ENCODE assay signal across 8 cellular contexts in genomic region chrX:154734101-154734781, GRCh38. TPM values are rescaled to one million over a fixed set of nuclear protein-coding genes. Genes with fewer than 3 reads are reported as not detected.
DNase-seq lines count a peak whose midpoint lies in the region; ATAC-seq, FAIRE-seq and TF ChIP-seq lines count a peak whose summit lies in the region.

No MANE protein-coding gene starts in this region.

- no TSS peak for BruUV-seq in endothelial cell of umbilical vein (replicated peaks; lab: Mats Ljungman, UMichigan)

- FAIRE-seq in endothelial cell of umbilical vein (lab: Jason Lieb, UNC), result peak; percentile 28
- FAIRE-seq in pancreas (lab: Jason Lieb, UNC), result no peak

- H3K27ac ChIP-seq in SJSA1, result peak overlapping the region; percentile 63
- H3K27ac ChIP-seq in endothelial cell of umbilical vein (ENCODE audit: insufficient read depth, low read depth, low read length), result peak overlapping the region; percentile 93
- H3K27ac ChIP-seq in pancreas, result peak overlapping the region in 2 of 4 donors; percentile 38 to 46

- H3K9ac ChIP-seq in endothelial cell of umbilical vein (replicated peaks; ENCODE audit: extremely low read depth, insufficient read depth, low read length), result peak overlapping the region; percentile 59

- DNase-seq in SJSA1 (ENCODE audit: low read depth in 1 of 2, low spot score in 2 of 2), result peak; percentile 44 to 57
- DNase-seq in endothelial cell of umbilical vein (ENCODE audit: low read depth, low spot score), result peak; percentile 73
- no peak for DNase-seq in pancreas
- no peak for DNase-seq in NCI-H128 (lab: John Stamatoyannopoulos, UW; ENCODE audit: unreplicated experiment)
- DNase-seq in stimulated activated CD4-positive, alpha-beta T cell treated with anti-CD3 and anti-CD28 coated beads, Interleukin-4, amount 100 ng/mL, for 4 hours, result no peak
- DNase-seq in stimulated activated CD4-positive, alpha-beta T cell treated with anti-CD3 and anti-CD28 coated beads, Interleukin-4, amount 100 ng/mL, for 1 hour, result no peak
- DNase-seq in stimulated activated CD4-positive, alpha-beta T cell treated with anti-CD3 and anti-CD28 coated beads, Interleukin-4, amount 100 ng/mL, for 24 hours, result no peak

- no peak for TF ChIP-seq CTCF in endothelial cell of umbilical vein (IDR thresholded peaks at IDR 0.05; ENCODE audit: extremely low read depth in 1 of 2, insufficient read depth in 1 of 2, low read depth in 1 of 2, low read length in 2 of 2)
- TF ChIP-seq CTCF in pancreas (IDR thresholded peaks at IDR 0.05), result no peak

- peak overlapping the region; percentile 56 for H3K4me2 ChIP-seq in endothelial cell of umbilical vein (ENCODE audit: insufficient read depth, low read length)

- no peak overlapping the region for H3K4me3 ChIP-seq in SJSA1
- no peak overlapping the region for H3K4me3 ChIP-seq in endothelial cell of umbilical vein (replicated peaks in 1 of 3; ENCODE audit: insufficient read depth in 1 of 3, low read depth in 1 of 3, low read length in 3 of 3)
- no peak overlapping the region for H3K4me3 ChIP-seq in pancreas

- H3K79me2 ChIP-seq in endothelial cell of umbilical vein (ENCODE audit: control insufficient read depth, insufficient read depth, low read length), result no peaks in the 10 kb centered on the region

- POLR2A ChIA-PET in endothelial cell of umbilical vein (lab: Charles Lee), result no interaction called here

- H3K36me3 ChIP-seq in SJSA1, result no peaks in the 10 kb centered on the region
- no peaks in the 10 kb centered on the region for H3K36me3 ChIP-seq in endothelial cell of umbilical vein (ENCODE audit: control insufficient read depth in 2 of 2, extremely low read depth in 1 of 2, insufficient read depth in 2 of 2, low read length in 2 of 2)
- H3K36me3 ChIP-seq in pancreas, result no peaks in the 10 kb centered on the region

- H3K4me1 ChIP-seq in SJSA1 (replicated peaks) (peaks cover 82% of the 10 kb centered on the region), endothelial cell of umbilical vein (ENCODE audit: control insufficient read depth, extremely low read depth, insufficient read depth, low read length) (peaks cover 90% of the 10 kb centered on the region), pancreas (peaks cover 0 to 5% (median 0%) of the 10 kb centered on the region in 3 donors)

- dilution Hi-C loops in endothelial cell of umbilical vein (cut with MboI; ENCODE audit: extremely low pct_ligation_motif_present, low sequenced_read_pairs), result no loop called here

- CTCF ChIA-PET in endothelial cell of umbilical vein (lab: Charles Lee), result interaction anchor here (2.2 kb wide), 1 partner anchor 15 kb away, joined by 12 read pairs; no protein-coding TSS in a partner anchor

- ATAC-seq in GM21576 (IDR thresholded peaks at IDR 0.05; ENCODE audit: unreplicated experiment), result peak; percentile 57
- peak in 3 of 4 donors; percentile 20 to 66 (median 58) for ATAC-seq in pancreas

- intact Hi-C loops in endothelial cell of umbilical vein (cut with micrococcal nuclease) (loop anchor here (2.0 kb wide), 1 partner anchor 15 kb away; no protein-coding TSS in a partner anchor), pancreas (cut with DNase I) (no loop called here)

- H3K27me3 ChIP-seq in SJSA1 (replicated peaks) (no peaks in the 10 kb centered on the region), endothelial cell of umbilical vein (ENCODE audit: control insufficient read depth in 2 of 2, insufficient read depth in 2 of 2, low read length in 2 of 2) (no peaks in the 10 kb centered on the region), pancreas (no peaks in the 10 kb centered on the region)

- peak overlapping the region; percentile 79 for H2AFZ ChIP-seq in endothelial cell of umbilical vein (ENCODE audit: low read depth, low read length)

- no peaks in the 10 kb centered on the region for H3K9me1 ChIP-seq in endothelial cell of umbilical vein (replicated peaks; ENCODE audit: control insufficient read depth, extremely low read depth, insufficient read depth, low read length)

- H3K9me3 ChIP-seq in SJSA1 (replicated peaks) (no peaks in the 10 kb centered on the region), endothelial cell of umbilical vein (replicated peaks; ENCODE audit: control insufficient read depth, insufficient read depth, low read length) (no peaks in the 10 kb centered on the region), pancreas (no peaks in the 10 kb centered on the region)

- 57 to 58% methylated on average over 8 of the region's 8 CpGs for WGBS in pancreas, 2 donors

- no peaks in the 10 kb centered on the region for H4K20me1 ChIP-seq in endothelial cell of umbilical vein (replicated peaks; ENCODE audit: control insufficient read depth, extremely low read depth, insufficient read depth, low read length)

- TF ChIP-seq POLR2A in endothelial cell of umbilical vein (IDR thresholded peaks at IDR 0.05; ENCODE audit: low read depth, low read length), result no peak

TF ChIP-seq in endothelial cell of umbilical vein, 7 proteins besides CTCF, POLR2A, EP300 and RAD21:
- TF ChIP-seq POLR2AphosphoS5 (IDR thresholded peaks at IDR 0.05; ENCODE audit: insufficient read depth, low read depth, low read length), result no peak
- no peak for TF ChIP-seq MAX (IDR thresholded peaks at IDR 0.05; ENCODE audit: insufficient read depth, insufficient read length)
- TF ChIP-seq EZH2 (IDR thresholded peaks at IDR 0.05; ENCODE audit: borderline replicate concordance, low read depth, low read length, severe bottlenecking), result no peak

RNA-seq across cellular contexts. Expression of gene GAB3, which starts 16.6 kb away (rescaled TPM):
- total RNA-seq in SJSA1 (2014; rRNA removed; shearing (Covaris generic)), result 0.95 and 0.97 TPM in 2 replicates
- total RNA-seq in endothelial cell of umbilical vein, result 4.0 and 6.2 TPM in 2 replicates
- polyA plus RNA-seq in endothelial cell of umbilical vein, result 6.0 and 6.1 TPM in 2 replicates
- 3.9 and 4.7 TPM in 2 replicates for polyA plus RNA-seq in endothelial cell of umbilical vein (2011; cell fraction: cytosol; rRNA removed)
- polyA plus RNA-seq in endothelial cell of umbilical vein (2011; cell fraction: nucleus; rRNA removed), result 31.6 and 35.6 TPM in 2 replicates
- polyA plus RNA-seq in endothelial cell of umbilical vein (2012), result 4.2 and 4.7 TPM in 2 replicates
- polyA minus RNA-seq in endothelial cell of umbilical vein, result 13.8 and 19.6 TPM in 2 replicates
- not detected for polyA minus RNA-seq in endothelial cell of umbilical vein (2011; cell fraction: cytosol; rRNA and poly(A)+ RNA removed)
- 13.5 and 19.1 TPM in 2 replicates for polyA minus RNA-seq in endothelial cell of umbilical vein (2011; cell fraction: nucleus; rRNA and poly(A)+ RNA removed)
- 1 to 10 TPM; 1.2 to 4.0 (median 1.4) TPM for total RNA-seq in pancreas
- 1 to 10 TPM; 1.2 to 2.7 TPM for polyA plus RNA-seq in pancreas

RNA-seq across cellular contexts. Expression of gene DKC1, which starts 28.4 kb away (rescaled TPM):
- 48.1 and 54.9 TPM in 2 replicates for total RNA-seq in SJSA1 (2014; rRNA removed; shearing (Covaris generic))
- 63.7 and 69.1 TPM in 2 replicates for total RNA-seq in endothelial cell of umbilical vein
- polyA plus RNA-seq in endothelial cell of umbilical vein, result 19.4 and 28.6 TPM in 2 replicates
- 41.5 and 45.2 TPM in 2 replicates for polyA plus RNA-seq in endothelial cell of umbilical vein (2011; cell fraction: cytosol; rRNA removed)
- polyA plus RNA-seq in endothelial cell of umbilical vein (2011; cell fraction: nucleus; rRNA removed), result 67.2 and 94.8 TPM in 2 replicates
- polyA plus RNA-seq in endothelial cell of umbilical vein (2012), result 60.0 and 85.3 TPM in 2 replicates
- polyA minus RNA-seq in endothelial cell of umbilical vein, result 62.1 and 66.3 TPM in 2 replicates
- 57.0 TPM for polyA minus RNA-seq in endothelial cell of umbilical vein (2011; cell fraction: cytosol; rRNA and poly(A)+ RNA removed)
- polyA minus RNA-seq in endothelial cell of umbilical vein (2011; cell fraction: nucleus; rRNA and poly(A)+ RNA removed), result 30.6 and 52.1 TPM in 2 replicates
- 10 to 100 TPM; 16.8 to 31.4 (median 25.0) TPM for total RNA-seq in pancreas
- polyA plus RNA-seq in pancreas, result 10 to 100 TPM; 16.8 to 26.5 TPM

Comparison
In these comparisons a context has a peak if more than half of its experiments do, and no peak if none do; other contexts are left out.
1. DNase-seq: peak in SJSA1 (2 of 2) and endothelial cell of umbilical vein (single experiment); none in pancreas (0 of 6), NCI-H128 (single experiment), stimulated activated CD4-positive, alpha-beta T cell treated with anti-CD3 and anti-CD28 coated beads, Interleukin-4, amount 100 ng/mL, for 4 hours (0 of 2), stimulated activated CD4-positive, alpha-beta T cell treated with anti-CD3 and anti-CD28 coated beads, Interleukin-4, amount 100 ng/mL, for 1 hour (single experiment) and stimulated activated CD4-positive, alpha-beta T cell treated with anti-CD3 and anti-CD28 coated beads, Interleukin-4, amount 100 ng/mL, for 24 hours (single experiment).